Comparison of ENCODE assay signal across 18 cellular contexts in the genomic region with DNA sequence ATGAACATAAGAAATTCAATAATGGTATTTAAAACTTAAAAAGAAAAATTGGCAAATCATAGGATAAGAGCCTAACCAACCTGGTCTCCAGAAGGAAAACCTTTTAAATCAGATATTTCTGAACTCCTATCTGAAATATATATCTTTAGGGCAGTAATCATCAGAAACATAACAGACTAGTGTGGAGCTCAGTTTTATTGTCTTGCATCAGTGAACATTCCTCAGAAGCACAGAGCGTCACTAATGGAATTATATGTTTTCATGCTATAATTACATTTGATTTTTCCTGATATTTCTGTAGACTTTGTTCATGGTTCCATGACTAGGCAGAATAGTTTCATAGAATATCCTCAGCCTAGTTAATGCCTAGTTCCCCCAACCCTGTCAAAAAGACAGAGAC.
A peak's percentile ranks its signal among the peaks of the same experiment; 100 is the strongest.
DNase-seq lines count a peak whose midpoint lies in the region; ATAC-seq and TF ChIP-seq lines count a peak whose summit lies in the region.
"Had no signal": no experiment of that assay in that cellular context is flagged by ENCODE, and none has a peak within 500 bp of the region (broad histone marks: within the 10 kb centered on the region; RNA-seq: fewer than 3 reads in every experiment).

No MANE protein-coding gene starts in this region.

- H3K36me3 Mint-ChIP-seq in chondrocyte (ENCODE audit: low read depth) (peaks cover 2% of the 10 kb centered on the region), T-helper 17 cell (ENCODE audit: low read depth) (no peaks in the 10 kb centered on the region)

- peak overlapping the region; percentile 69 for H3K27ac ChIP-seq in mesodermal cell (ENCODE audit: low read depth, low read length, severe bottlenecking)
- H3K27ac ChIP-seq in thoracic aorta = peak overlapping the region; percentile 40 to 61
- no peak overlapping the region for H3K27ac ChIP-seq in lower lobe of right lung
- H3K27ac ChIP-seq: HL-60 had no signal

- no CpG with 5 or more reads among the region's 1 CpG for WGBS in mesodermal cell (ENCODE audit: insufficient coverage in 2 of 2), 2 experiments

- H3K27me3 Mint-ChIP-seq in chondrocyte (ENCODE audit: low read depth) (no peaks in the 10 kb centered on the region), T-helper 17 cell (peaks cover 18% of the 10 kb centered on the region)

- H3K9me3 Mint-ChIP-seq in chondrocyte (ENCODE audit: low read depth) = no peaks in the 10 kb centered on the region
- H3K9me3 Mint-ChIP-seq: activated CD4-positive, alpha-beta T cell treated with anti-CD3 and anti-CD28 coated beads, Interleukin-2, amount 10 ng/mL, durations not matched to agents 24 days and 14 days; activated naive CD4-positive, alpha-beta T cell treated with anti-CD3 and anti-CD28 coated beads for 36 hours had no signal

- intact Hi-C loops in lower lobe of right lung (cut with DNase I) = no loop called here

- TF ChIP-seq CTCF in chondrocyte (IDR thresholded peaks at IDR 0.05) = no peak
- no peak for TF ChIP-seq CTCF in thoracic aorta (IDR thresholded peaks at IDR 0.05)
- no peak for TF ChIP-seq CTCF in lower lobe of right lung (IDR thresholded peaks at IDR 0.05)

- H3K36me3 ChIP-seq in mesodermal cell (ENCODE audit: control insufficient read depth, insufficient read depth, low read length) = no peaks in the 10 kb centered on the region
- no peaks in the 10 kb centered on the region for H3K36me3 ChIP-seq in thoracic aorta
- H3K36me3 ChIP-seq in lower lobe of right lung = no peaks in the 10 kb centered on the region
- H3K36me3 ChIP-seq: tibial nerve had no signal

- H3K4me1 Mint-ChIP-seq in chondrocyte (ENCODE audit: low read depth) (peaks cover 57% of the 10 kb centered on the region), T-helper 17 cell (no peaks in the 10 kb centered on the region)
- H3K4me1 Mint-ChIP-seq: activated CD4-positive, alpha-beta T cell treated with anti-CD3 and anti-CD28 coated beads, Interleukin-2, amount 10 ng/mL, durations not matched to agents 24 days and 14 days had no signal

- H3K9me3 ChIP-seq in mesodermal cell (ENCODE audit: control insufficient read depth, low read length) (no peaks in the 10 kb centered on the region), thoracic aorta (no peaks in the 10 kb centered on the region), lower lobe of right lung (no peaks in the 10 kb centered on the region), T-helper 17 cell (ENCODE audit: control insufficient read depth, low read length, poor library complexity, severe bottlenecking) (no peaks in the 10 kb centered on the region)
- H3K9me3 ChIP-seq: mucosa of descending colon, tibial nerve had no signal

- DNase-seq in M059J (ENCODE audit: low read depth) (peak; percentile 54), chondrocyte (ENCODE audit: low spot score) (no peak), thoracic aorta (ENCODE audit: low spot score) (no peak), lower lobe of right lung (no peak), GM19238 (ENCODE audit: insufficient read length, low spot score) (no peak), T-helper 17 cell (no peak)
- DNase-seq: activated CD4-positive, alpha-beta T cell treated with anti-CD3 and anti-CD28 coated beads, Interleukin-2, amount 10 ng/mL, durations not matched to agents 24 days and 14 days; activated naive CD4-positive, alpha-beta T cell treated with anti-CD3 and anti-CD28 coated beads for 36 hours; H7; hippocampal formation; mucosa of descending colon; NCI-H2029 treated with DMSO at 0.1 percent for 48 hours; NCI-H774 had no signal

- H3K27ac Mint-ChIP-seq in chondrocyte (ENCODE audit: unreplicated experiment) (peak overlapping the region; percentile 96), T-helper 17 cell (no peak overlapping the region)
- H3K27ac Mint-ChIP-seq: activated CD4-positive, alpha-beta T cell treated with anti-CD3 and anti-CD28 coated beads, Interleukin-2, amount 10 ng/mL, durations not matched to agents 24 days and 14 days; activated naive CD4-positive, alpha-beta T cell treated with anti-CD3 and anti-CD28 coated beads for 36 hours had no signal

- H3K27me3 ChIP-seq in thoracic aorta (replicated peaks; ENCODE audit: insufficient read depth) (no peaks in the 10 kb centered on the region), lower lobe of right lung (ENCODE audit: low read depth) (no peaks in the 10 kb centered on the region)
- H3K27me3 ChIP-seq: tibial nerve had no signal

- no peak overlapping the region for H3K4me3 ChIP-seq in mesodermal cell (ENCODE audit: extremely low read depth, insufficient read depth, low read length, poor library complexity, severe bottlenecking)
- no peak overlapping the region for H3K4me3 ChIP-seq in thoracic aorta
- H3K4me3 ChIP-seq in lower lobe of right lung = no peak overlapping the region
- H3K4me3 ChIP-seq: K562, mucosa of descending colon, tibial nerve had no signal

- no peak overlapping the region for H3K4me3 Mint-ChIP-seq in chondrocyte (ENCODE audit: unreplicated experiment)
- no peak overlapping the region for H3K4me3 Mint-ChIP-seq in T-helper 17 cell
- H3K4me3 Mint-ChIP-seq: activated CD4-positive, alpha-beta T cell treated with anti-CD3 and anti-CD28 coated beads, Interleukin-2, amount 10 ng/mL, durations not matched to agents 24 days and 14 days; activated naive CD4-positive, alpha-beta T cell treated with anti-CD3 and anti-CD28 coated beads for 36 hours had no signal

- no peak for ATAC-seq in thoracic aorta (ENCODE audit: insufficient number of reproducible peaks, low FRiP score, low read depth)
- no peak for ATAC-seq in lower lobe of right lung
- no peak for ATAC-seq in T-helper 17 cell
- ATAC-seq: esophagus mucosa, K562, mucosa of descending colon had no signal

- no peaks in the 10 kb centered on the region for H3K4me1 ChIP-seq in mesodermal cell (ENCODE audit: control insufficient read depth, insufficient read depth, low read length, poor library complexity, severe bottlenecking)
- peaks cover 15 to 43% of the 10 kb centered on the region in 2 donors for H3K4me1 ChIP-seq in thoracic aorta (ENCODE audit: control insufficient read depth in 1 of 2, low read depth in 2 of 2)
- peaks cover 7% of the 10 kb centered on the region for H3K4me1 ChIP-seq in lower lobe of right lung
